In genomic region chr22:37765953-37766566, GRCh38 we compare ENCODE assay signal across 1 cellular context.
TF ChIP-seq lines count a peak whose summit lies in the region.

No MANE protein-coding gene starts in this region.

TF ChIP-seq in HepG2, 621 proteins besides CTCF, POLR2A, EP300 and RAD21:
- peak; percentile 8 for TF ChIP-seq AGO2 (optimal IDR thresholded peaks at IDR 0.05; ENCODE audit: low read depth, low read length)
- TF ChIP-seq, protein P1, sequence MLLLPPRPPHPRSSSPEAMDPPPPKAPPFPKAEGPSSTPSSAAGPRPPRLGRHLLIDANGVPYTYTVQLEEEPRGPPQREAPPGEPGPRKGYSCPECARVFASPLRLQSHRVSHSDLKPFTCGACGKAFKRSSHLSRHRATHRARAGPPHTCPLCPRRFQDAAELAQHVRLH (CRISPR knock-in tag; IDR thresholded peaks at IDR 0.05; ENCODE audit: borderline replicate concordance, low read depth), result no peak
